ENCODE assay signal across 14 cellular contexts in genomic region chr20:22411568-22412450, GRCh38.
DNase-seq lines count a peak whose midpoint lies in the region; ATAC-seq, FAIRE-seq and TF ChIP-seq lines count a peak whose summit lies in the region.
"Had no signal": no experiment of that assay in that cellular context is flagged by ENCODE, and none has a peak within 500 bp of the region (broad histone marks: within the 10 kb centered on the region; RNA-seq: fewer than 3 reads in every experiment).

No MANE protein-coding gene starts in this region.

- TF ChIP-seq EP300 in gastroesophageal sphincter (IDR thresholded peaks at IDR 0.05) = no peak

- ATAC-seq in gastroesophageal sphincter (peak; percentile 89), HG02588 (IDR thresholded peaks at IDR 0.05; ENCODE audit: unreplicated experiment) (no peak), SK-N-SH treated with all-trans-retinoic acid at 6 μM for 48 hours (no peak), HG03571 (IDR thresholded peaks at IDR 0.05; ENCODE audit: unreplicated experiment) (no peak)
- ATAC-seq: CD8-positive, alpha-beta T cell had no signal

- peaks cover 55% of the 10 kb centered on the region for H3K4me1 Mint-ChIP-seq in Caco-2 (ENCODE audit: low read depth, unreplicated experiment)
- H3K4me1 Mint-ChIP-seq in progenitor cell of endocrine pancreas (ENCODE audit: low read depth) = peaks cover 74% of the 10 kb centered on the region

- peak; percentile 99 for FAIRE-seq in RCC 7860 (lab: Jason Lieb, UNC)
- FAIRE-seq: endothelial cell of umbilical vein, GM18507 had no signal

- TF ChIP-seq POLR2A in gastroesophageal sphincter (IDR thresholded peaks at IDR 0.05) = no peak

- H3K4me3 Mint-ChIP-seq in Caco-2 (ENCODE audit: unreplicated experiment) = peak overlapping the region; percentile 42
- no peak overlapping the region for H3K4me3 Mint-ChIP-seq in progenitor cell of endocrine pancreas (ENCODE audit: low read depth)
- H3K4me3 Mint-ChIP-seq: CD8-positive, alpha-beta T cell had no signal

- H3K9me3 Mint-ChIP-seq in Caco-2 (ENCODE audit: unreplicated experiment) = peaks cover 25% of the 10 kb centered on the region
- H3K9me3 Mint-ChIP-seq in progenitor cell of endocrine pancreas (ENCODE audit: low read depth) = peaks cover 4% of the 10 kb centered on the region

- H3K9me3 ChIP-seq in Caco-2 = no peaks in the 10 kb centered on the region; the same call in 1 of the 2 replicates
- no peaks in the 10 kb centered on the region for H3K9me3 ChIP-seq in gastroesophageal sphincter
- H3K9me3 ChIP-seq: Peyer's patch had no signal

- H3K36me3 Mint-ChIP-seq in Caco-2 (ENCODE audit: insufficient read depth, unreplicated experiment) (peaks cover 6% of the 10 kb centered on the region), progenitor cell of endocrine pancreas (ENCODE audit: insufficient read depth) (no peaks in the 10 kb centered on the region)
- H3K36me3 Mint-ChIP-seq: CD8-positive, alpha-beta T cell had no signal

- H3K27ac Mint-ChIP-seq in Caco-2 (ENCODE audit: unreplicated experiment) (peak overlapping the region; percentile 96), progenitor cell of endocrine pancreas (peak overlapping the region; percentile 98)
- H3K27ac Mint-ChIP-seq: CD8-positive, alpha-beta T cell had no signal

- H3K27me3 Mint-ChIP-seq in Caco-2 (ENCODE audit: insufficient read depth, unreplicated experiment) (no peaks in the 10 kb centered on the region), progenitor cell of endocrine pancreas (no peaks in the 10 kb centered on the region)

- H3K4me1 ChIP-seq in Caco-2 = peaks cover 52% of the 10 kb centered on the region
- H3K4me1 ChIP-seq in gastroesophageal sphincter = no peaks in the 10 kb centered on the region

- H3K4me3 ChIP-seq in Caco-2 (ENCODE audit: low read depth, low read length) (no peak overlapping the region), gastroesophageal sphincter (no peak overlapping the region)
- H3K4me3 ChIP-seq: Peyer's patch had no signal

- POLR2A ChIA-PET in Caco-2 (lab: Charles Lee) = interaction anchor here (0.7 to 0.9 kb wide), 2 partner anchors 9 to 173 kb away, joined by 4 read pairs; partner anchors contain the start of gene FOXA2

- peak; percentile 75 to 79 for DNase-seq in Caco-2
- peak; percentile 99 for DNase-seq in RCC 7860 (ENCODE audit: low spot score)
- DNase-seq in progenitor cell of endocrine pancreas (ENCODE audit: low spot score, unreplicated experiment) = no peak
- no peak for DNase-seq in C1 segment of cervical spinal cord (lab: John Stamatoyannopoulos, UW)
- DNase-seq: activated CD4-positive, alpha-beta T cell treated with anti-CD3 and anti-CD28 coated beads, Interleukin-2, amount 50 U/mL, for 4 hours; CD8-positive, alpha-beta T cell; midbrain; Peyer's patch had no signal

- H3K27me3 ChIP-seq in Caco-2 (replicated peaks; ENCODE audit: control insufficient read depth, insufficient read depth, low read length) = no peaks in the 10 kb centered on the region
- peaks cover 11% of the 10 kb centered on the region for H3K27me3 ChIP-seq in gastroesophageal sphincter
- H3K27me3 ChIP-seq: Peyer's patch had no signal

- intact Hi-C loops in Caco-2 (cut with micrococcal nuclease; ENCODE audit: unreplicated experiment) = loop anchor here (1.0 to 2.0 kb wide), 3 partner anchors 9 to 172 kb away; partner anchors contain the start of gene FOXA2

- TF ChIP-seq CTCF in Caco-2 (IDR thresholded peaks at IDR 0.05; ENCODE audit: insufficient read depth in 1 of 2, low read depth in 1 of 2, low read length in 1 of 2, severe bottlenecking in 1 of 2, unreplicated experiment in 1 of 2) (no peak), gastroesophageal sphincter (IDR thresholded peaks at IDR 0.05) (no peak), progenitor cell of endocrine pancreas (IDR thresholded peaks at IDR 0.05; ENCODE audit: unreplicated experiment) (no peak)

- CTCF ChIA-PET in Caco-2 (lab: Charles Lee) = no interaction called here

- H3K27ac ChIP-seq in gastroesophageal sphincter = no peak overlapping the region
- H3K27ac ChIP-seq: Peyer's patch had no signal

- TSS peak; percentile 94 for BruUV-seq in Caco-2 (replicated peaks; lab: Mats Ljungman, UMichigan)

- H3K36me3 ChIP-seq in Caco-2 (ENCODE audit: control insufficient read depth, insufficient read depth, low read length) = no peaks in the 10 kb centered on the region
- H3K36me3 ChIP-seq in gastroesophageal sphincter = no peaks in the 10 kb centered on the region
- H3K36me3 ChIP-seq: Peyer's patch had no signal

- WGBS in gastroesophageal sphincter (ENCODE audit: low coverage in 1 of 2), 2 donors = 34 to 71% methylated on average over 6 to 13 of the region's 13 CpGs

TF ChIP-seq in SK-N-SH treated with all-trans-retinoic acid at 6 μM for 48 hours, 23 proteins besides CTCF, POLR2A, EP300 and RAD21 (continues in another document):
- TF ChIP-seq RARB (CRISPR knock-in tag; IDR thresholded peaks at IDR 0.05) = no peak
- TF ChIP-seq ZFP3 (CRISPR knock-in tag; IDR thresholded peaks at IDR 0.05) = no peak
- TF ChIP-seq ZNF8 (CRISPR knock-in tag; IDR thresholded peaks at IDR 0.05) = no peak
- no peak for TF ChIP-seq TCF4 (CRISPR knock-in tag; IDR thresholded peaks at IDR 0.05; ENCODE audit: borderline replicate concordance)
- no peak for TF ChIP-seq CSRNP3 (CRISPR knock-in tag; IDR thresholded peaks at IDR 0.05)
- TF ChIP-seq PATZ1 (CRISPR knock-in tag; IDR thresholded peaks at IDR 0.05; ENCODE audit: borderline replicate concordance) = no peak
- no peak for TF ChIP-seq CREB5 (CRISPR knock-in tag; IDR thresholded peaks at IDR 0.05; ENCODE audit: low read depth)
- TF ChIP-seq ZNF70 (CRISPR knock-in tag; IDR thresholded peaks at IDR 0.05) = no peak
- TF ChIP-seq TSHZ2 (CRISPR knock-in tag; IDR thresholded peaks at IDR 0.05) = no peak
- TF ChIP-seq GLIS3 (CRISPR knock-in tag; IDR thresholded peaks at IDR 0.05) = no peak
- TF ChIP-seq SNAI2 (CRISPR knock-in tag; IDR thresholded peaks at IDR 0.05) = no peak
- TF ChIP-seq ZFP30 (CRISPR knock-in tag; IDR thresholded peaks at IDR 0.05) = no peak
- no peak for TF ChIP-seq BACH2 (CRISPR knock-in tag; IDR thresholded peaks at IDR 0.05; ENCODE audit: borderline replicate concordance)

Comparison
In these comparisons a context has a peak if more than half of its experiments do, and no peak if none do; other contexts are left out.
1. DNase-seq: peak in Caco-2 (2 of 2) and RCC 7860 (single experiment); none in progenitor cell of endocrine pancreas (single experiment) and C1 segment of cervical spinal cord (0 of 14).